28 cellular contexts compared by ENCODE assay signal in the genomic region with DNA sequence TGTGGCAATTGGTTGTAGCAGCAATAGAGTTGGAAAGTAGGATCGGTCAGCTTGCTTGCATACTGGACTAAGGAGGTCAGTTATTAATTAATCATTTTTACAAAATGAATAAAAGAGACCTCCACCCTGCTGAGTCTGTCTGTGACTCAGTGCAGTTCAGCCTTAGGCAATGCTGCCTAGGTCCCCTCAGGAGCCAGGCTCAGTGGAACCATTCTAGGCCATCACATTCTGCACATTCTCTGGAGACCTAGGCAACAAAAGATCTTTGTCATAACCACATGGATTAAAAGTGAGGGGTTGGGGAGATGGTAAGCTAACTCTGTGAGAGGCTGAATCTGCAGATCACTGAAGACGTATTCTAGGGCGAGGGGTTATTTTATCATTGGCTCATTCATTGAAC.
"Had no signal": no experiment of that assay in that cellular context is flagged by ENCODE, and none has a peak within 500 bp of the region (broad histone marks: within the 10 kb centered on the region; RNA-seq: fewer than 3 reads in every experiment).

No MANE protein-coding gene starts in this region.

- H3K27ac Mint-ChIP-seq: dendritic cell treated with granulocyte-macrophage colony-stimulating factor and Interleukin-4, amounts not matched to agents 40 ng/mL and 50 ng/mL, for 4 days; endodermal cell; natural killer cell; stimulated activated naive CD8-positive, alpha-beta T cell treated with anti-CD3 and anti-CD28 coated beads, Interleukin-15, amount 100 ng/mL, for 72 hours had no signal

- H3K4me1 Mint-ChIP-seq: natural killer cell; stimulated activated naive CD8-positive, alpha-beta T cell treated with anti-CD3 and anti-CD28 coated beads, Interleukin-15, amount 100 ng/mL, for 72 hours had no signal

- H3K27me3 Mint-ChIP-seq: stimulated activated naive CD8-positive, alpha-beta T cell treated with anti-CD3 and anti-CD28 coated beads, Interleukin-15, amount 100 ng/mL, for 72 hours had no signal

- ATAC-seq: esophagus mucosa; foreskin keratinocyte; heart right ventricle; left colon; lower lobe of right lung; natural killer cell; pancreas; right lobe of liver; stimulated activated naive CD8-positive, alpha-beta T cell treated with anti-CD3 and anti-CD28 coated beads, Interleukin-15, amount 100 ng/mL, for 72 hours; upper lobe of right lung had no signal

- H3K4me3 Mint-ChIP-seq: dendritic cell treated with granulocyte-macrophage colony-stimulating factor and Interleukin-4, amounts not matched to agents 40 ng/mL and 50 ng/mL, for 4 days; endodermal cell; natural killer cell; stimulated activated naive CD8-positive, alpha-beta T cell treated with anti-CD3 and anti-CD28 coated beads, Interleukin-15, amount 100 ng/mL, for 72 hours had no signal

- H3K36me3 Mint-ChIP-seq: natural killer cell had no signal

- DNase-seq: colonic mucosa; effector CD8-positive, alpha-beta T cell; endodermal cell; foreskin keratinocyte; glutamatergic neuron; heart right ventricle; hippocampal formation; left colon; left ventricle myocardium inferior; lower lobe of right lung; natural killer cell; occipital lobe; pancreas; right lobe of liver; stimulated activated CD4-positive, alpha-beta T cell treated with anti-CD3 and anti-CD28 coated beads, Interleukin-12 subunit alpha, Interleukin-12 subunit beta, amount 100 ng/mL, for 4 hours; stimulated activated CD4-positive, alpha-beta T cell treated with anti-CD3 and anti-CD28 coated beads, Interleukin-1b, Interleukin-23, amount 100 ng/mL, for 48 hours; stimulated activated CD4-positive, alpha-beta T cell treated with anti-CD3 and anti-CD28 coated beads, Interleukin-4, amount 100 ng/mL, for 1 hour; stimulated activated CD8-positive, alpha-beta memory T cell treated with anti-CD3 and anti-CD28 coated beads, Interleukin-4, amount 100 ng/mL, for 48 hours; stimulated activated naive CD4-positive, alpha-beta T cell; stimulated activated naive CD8-positive, alpha-beta T cell treated with anti-CD3 and anti-CD28 coated beads, Interleukin-15, amount 100 ng/mL, for 72 hours; transverse colon; upper lobe of right lung had no signal

- H3K4me1 ChIP-seq: colonic mucosa, foreskin keratinocyte, lower lobe of right lung, pancreas, right lobe of liver, suprapubic skin, transverse colon, upper lobe of right lung, vagina had no signal

- H3K9me3 Mint-ChIP-seq: dendritic cell treated with granulocyte-macrophage colony-stimulating factor and Interleukin-4, amounts not matched to agents 40 ng/mL and 50 ng/mL, for 4 days; endodermal cell had no signal

- H3K4me2 ChIP-seq: smooth muscle cell had no signal

- H3K27me3 ChIP-seq: colonic mucosa, foreskin keratinocyte, right lobe of liver, upper lobe of right lung, vagina had no signal

- H3K27ac ChIP-seq: colonic mucosa, epithelial cell of prostate, foreskin keratinocyte, heart right ventricle, left ventricle myocardium inferior, lower lobe of right lung, pancreas, right lobe of liver, suprapubic skin, transverse colon, upper lobe of right lung, vagina had no signal

- H3K36me3 ChIP-seq: colonic mucosa, heart right ventricle, left ventricle myocardium inferior, lower lobe of right lung, pancreas, right lobe of liver, suprapubic skin, transverse colon, upper lobe of right lung, vagina had no signal

- H3K9me3 ChIP-seq: colonic mucosa, left ventricle myocardium inferior, lower lobe of right lung, pancreas, right lobe of liver, suprapubic skin, transverse colon, vagina had no signal

- H3K4me3 ChIP-seq: colonic mucosa, heart right ventricle, left ventricle myocardium inferior, lower lobe of right lung, pancreas, right lobe of liver, smooth muscle cell, suprapubic skin, transverse colon, upper lobe of right lung, vagina had no signal
